12 cellular contexts compared by ENCODE assay signal in the genomic region with DNA sequence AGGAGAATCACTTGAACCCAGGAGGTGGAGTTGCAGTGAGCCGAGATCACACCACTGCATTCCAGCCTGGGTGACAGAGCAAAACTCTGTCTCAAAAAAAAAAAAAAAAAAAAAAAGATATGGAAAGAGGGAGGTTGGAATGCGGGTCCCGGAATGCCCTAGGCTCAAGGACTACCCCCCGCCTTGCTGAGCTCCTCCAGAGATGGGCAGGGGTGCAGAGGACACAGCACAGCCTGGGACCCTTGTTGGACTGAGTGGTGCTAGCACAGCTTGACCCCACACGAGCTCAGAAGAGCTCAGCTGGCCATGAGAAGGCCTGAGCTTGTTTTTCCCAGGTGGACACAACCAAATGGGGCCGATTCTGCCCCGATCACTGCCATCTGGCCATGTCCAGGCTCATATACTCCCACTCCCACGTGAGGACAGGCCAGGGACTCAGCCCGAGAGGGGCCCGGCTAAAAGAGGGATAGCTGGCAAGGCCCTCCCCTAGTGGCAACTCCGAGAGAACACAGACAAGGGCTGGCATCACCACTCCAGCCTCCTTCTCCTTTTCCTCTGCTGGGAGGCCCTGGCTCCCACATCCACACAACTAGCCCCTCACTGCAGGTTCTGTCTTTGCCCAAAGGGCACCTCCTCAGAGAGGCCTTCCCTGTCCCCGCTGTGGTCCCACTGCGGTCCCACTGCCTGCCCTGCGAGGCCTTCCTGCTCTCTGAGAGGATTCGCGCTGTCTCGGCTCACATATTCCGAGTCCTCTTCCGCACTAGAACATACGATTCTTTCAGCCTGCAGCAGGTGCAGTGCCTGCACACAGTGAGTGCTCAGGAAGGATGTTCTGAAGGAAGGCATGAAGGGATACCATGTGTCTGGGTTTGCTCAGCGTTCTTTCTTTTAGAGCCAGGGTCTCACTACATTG. TPM values are rescaled to one million over a fixed set of nuclear protein-coding genes. Genes with fewer than 3 reads are reported as not detected.
A peak's percentile ranks its signal among the peaks of the same experiment; 100 is the strongest.
DNase-seq lines count a peak whose midpoint lies in the region; ATAC-seq and TF ChIP-seq lines count a peak whose summit lies in the region.
"Had no signal": no experiment of that assay in that cellular context is flagged by ENCODE, and none has a peak within 500 bp of the region (broad histone marks: within the 10 kb centered on the region; RNA-seq: fewer than 3 reads in every experiment).

No MANE protein-coding gene starts in this region.

- H3K36me3 ChIP-seq in gastroesophageal sphincter (peaks cover 0 to 10% of the 10 kb centered on the region in 2 donors), ovary (no peaks in the 10 kb centered on the region)

- intact Hi-C loops in Right ventricle myocardium superior (cut with DNase I), result no loop called here
- intact Hi-C loops in left cardiac atrium (cut with DNase I), result loop anchor here in 1 of 2 donors (10.0 kb wide), 1 partner anchor 62 kb away; no protein-coding TSS in a partner anchor
- intact Hi-C loops in ovary (cut with DNase I), result loop anchor here in 1 of 4 donors (10.0 kb wide), 1 partner anchor 98 kb away; a partner anchor contains a TSS
- intact Hi-C loops in head of caudate nucleus (cut with DNase I), result no loop called here

- H3K27ac ChIP-seq in gastroesophageal sphincter, result peak overlapping the region; percentile 61 to 87 (median 86)
- H3K27ac ChIP-seq in ovary, result peak overlapping the region; percentile 11 to 81

- no peak for TF ChIP-seq EP300 in gastroesophageal sphincter (IDR thresholded peaks at IDR 0.05)
- TF ChIP-seq EP300 in ovary (IDR thresholded peaks at IDR 0.05), result no peak

- H3K4me1 ChIP-seq in gastroesophageal sphincter, result peaks cover 0 to 74% (median 38%) of the 10 kb centered on the region in 3 donors
- H3K4me1 ChIP-seq in ovary (ENCODE audit: insufficient read depth), result peaks cover 27% of the 10 kb centered on the region

- ATAC-seq in Right ventricle myocardium superior (ENCODE audit: poor library complexity), result peak; percentile 16
- no peak for ATAC-seq in left cardiac atrium
- no peak for ATAC-seq in gastroesophageal sphincter
- no peak for ATAC-seq in HG03175 (IDR thresholded peaks at IDR 0.05; ENCODE audit: unreplicated experiment)

- TF ChIP-seq CTCF in gastroesophageal sphincter (IDR thresholded peaks at IDR 0.05) (peak in 2 of 4 experiments; percentile 19 to 20), ovary (IDR thresholded peaks at IDR 0.05) (no peak)

- H3K27me3 ChIP-seq in gastroesophageal sphincter, result no peaks in the 10 kb centered on the region
- H3K27me3 ChIP-seq in ovary, result no peaks in the 10 kb centered on the region

- DNase-seq in Right ventricle myocardium superior (peak; percentile 33), left cardiac atrium (no peak), ovary (peak in 1 of 5 donors; percentile 27), NCI-H1417 (lab: John Stamatoyannopoulos, UW) (no peak), head of caudate nucleus (no peak)
- no peak for DNase-seq in stimulated activated CD4-positive, alpha-beta T cell treated with anti-CD3 and anti-CD28 coated beads, Interleukin-2, amount 100 ng/mL, for 24 hours
- DNase-seq: kidney glomerular epithelial cell, NCI-H187, T1000 had no signal

- H3K9me3 ChIP-seq in gastroesophageal sphincter (no peaks in the 10 kb centered on the region), ovary (no peaks in the 10 kb centered on the region)

- H3K4me3 ChIP-seq in gastroesophageal sphincter (no peak overlapping the region), ovary (no peak overlapping the region)

- TF ChIP-seq POLR2A in gastroesophageal sphincter (IDR thresholded peaks at IDR 0.05), result no peak
- no peak for TF ChIP-seq POLR2A in ovary (IDR thresholded peaks at IDR 0.05)

- 62 to 92% methylated on average over 4 to 6 of the region's 21 CpGs for WGBS in gastroesophageal sphincter (ENCODE audit: low coverage in 1 of 2), 2 donors
- WGBS in ovary, 3 donors, result 68 to 71% (median 70%) methylated on average over 20 to 21 of the region's 21 CpGs

RNA-seq across cellular contexts. Expression of a gene that starts 11.0 kb away (rescaled TPM):
- total RNA-seq in Right ventricle myocardium superior (135 TPM), left cardiac atrium (100 to 1,000 TPM in 1 of 2 donors, 10 to 100 TPM in 1; 96.3 to 131 TPM), gastroesophageal sphincter (100 to 1,000 TPM in 2 of 4 donors, 10 to 100 TPM in 2; 58.1 to 145 (median 93.4) TPM), ovary (1 to 10 TPM in 5 of 7 donors, under 1 TPM in 2; 0.48 to 3.4 (median 1.2) TPM)
- 1 to 10 TPM; 2.2 to 3.4 TPM for polyA plus RNA-seq in ovary
- total RNA-seq: pulmonary artery endothelial cell had no signal

RNA-seq across cellular contexts. Expression of a gene that starts 24.6 kb away (rescaled TPM):
- total RNA-seq in Right ventricle myocardium superior (28.1 TPM), left cardiac atrium (100 to 1,000 TPM; 106 to 151 TPM), gastroesophageal sphincter (10 to 100 TPM; 14.6 to 92.9 (median 69.7) TPM), ovary (1,000 to 10,000 TPM in 1 of 7 donors, 100 to 1,000 TPM in 5, 10 to 100 TPM in 1; 71.2 to 1,087 (median 550) TPM)
- polyA plus RNA-seq in ovary, result 100 to 1,000 TPM; 260 to 321 TPM

RNA-seq across cellular contexts. Expression of a gene that starts 26.3 kb away (rescaled TPM):
- total RNA-seq in Right ventricle myocardium superior (35.4 TPM), left cardiac atrium (10 to 100 TPM; 35.8 to 43.4 TPM), gastroesophageal sphincter (10 to 100 TPM; 23.3 to 38.1 (median 30.8) TPM), ovary (100 to 1,000 TPM in 1 of 7 donors, 10 to 100 TPM in 6; 14.8 to 109 (median 75.4) TPM)
- 10 to 100 TPM; 17.8 to 33.0 TPM for polyA plus RNA-seq in ovary

RNA-seq across cellular contexts. Expression of a gene that starts 46.9 kb away (rescaled TPM):
- total RNA-seq in Right ventricle myocardium superior (0.78 TPM), left cardiac atrium (1 to 10 TPM; 1.6 to 2.1 TPM), gastroesophageal sphincter (1 to 10 TPM; 1.3 to 2.8 (median 2.3) TPM), ovary (1 to 10 TPM in 5 of 7 donors, under 1 TPM in 2; 0.36 to 4.9 (median 1.7) TPM)
- polyA plus RNA-seq in ovary, result 1 to 10 TPM in 1 of 2 donors, under 1 TPM in 1; 0.77 to 2.2 TPM

Comparison
In these comparisons a context has a peak if more than half of its experiments do, and no peak if none do; other contexts are left out.
1. RNA of a gene that starts 11.0 kb away (total RNA-seq): 135 TPM in Right ventricle myocardium superior (single experiment), 96.3 to 131 TPM in left cardiac atrium and 58.1 to 145 TPM in gastroesophageal sphincter; 0.48 to 3.4 TPM in ovary; every median in the first group is over 10 times any median in the second.